21 cellular contexts compared by ENCODE assay signal in genomic region chr9:126240835-126241234, GRCh38.
"Had no signal": no experiment of that assay in that cellular context is flagged by ENCODE, and none has a peak within 500 bp of the region (broad histone marks: within the 10 kb centered on the region; RNA-seq: fewer than 3 reads in every experiment).

No MANE protein-coding gene starts in this region.

- H3K36me3 Mint-ChIP-seq: brain had no signal

- H3K4me3 Mint-ChIP-seq: activated B cell treated with CpG ODN at 0.5 μM for 24 hours; activated CD4-positive, alpha-beta memory T cell treated with anti-CD3 and anti-CD28 coated beads for 36 hours; activated CD4-positive, alpha-beta T cell treated with anti-CD3 and anti-CD28 coated beads for 36 hours; activated naive CD4-positive, alpha-beta T cell treated with anti-CD3 and anti-CD28 coated beads, Interleukin-2, amount 50 U/mL, for 24 hours; brain; natural killer cell treated with Interleukin-12 subunit alpha and Interleukin-12 subunit beta and Interleukin-15 and Interleukin-18, amount 100 ng/mL, for 72 hours; stimulated activated naive CD8-positive, alpha-beta T cell treated with anti-CD3 and anti-CD28 coated beads, Interleukin-15, amount 100 ng/mL, for 72 hours had no signal

- DNase-seq: activated B cell treated with CpG ODN at 0.5 μM for 24 hours; activated CD4-positive, alpha-beta memory T cell treated with anti-CD3 and anti-CD28 coated beads for 36 hours; activated CD4-positive, alpha-beta T cell treated with anti-CD3 and anti-CD28 coated beads for 36 hours; activated gamma-delta T cell; aorta; caudate nucleus; dorsolateral prefrontal cortex; esophagus squamous epithelium; gastrocnemius medialis; hippocampal formation; left ventricle myocardium superior; mammary epithelial cell; midbrain; ovary; stimulated activated CD4-positive, alpha-beta T cell treated with anti-CD3 and anti-CD28 coated beads, Interleukin-4, amount 100 ng/mL, for 1 hour; stimulated activated naive CD8-positive, alpha-beta T cell treated with anti-CD3 and anti-CD28 coated beads, Interleukin-15, amount 100 ng/mL, for 72 hours; T1000; tibial artery had no signal

- ATAC-seq: activated CD4-positive, alpha-beta T cell treated with anti-CD3 and anti-CD28 coated beads for 36 hours; gastrocnemius medialis; left ventricle myocardium superior; natural killer cell treated with Interleukin-12 subunit alpha and Interleukin-12 subunit beta and Interleukin-15 and Interleukin-18, amount 100 ng/mL, for 72 hours; stimulated activated naive CD8-positive, alpha-beta T cell treated with anti-CD3 and anti-CD28 coated beads, Interleukin-15, amount 100 ng/mL, for 72 hours had no signal

- H3K27ac Mint-ChIP-seq: activated B cell treated with CpG ODN at 0.5 μM for 24 hours; activated CD4-positive, alpha-beta memory T cell treated with anti-CD3 and anti-CD28 coated beads for 36 hours; activated CD4-positive, alpha-beta T cell treated with anti-CD3 and anti-CD28 coated beads for 36 hours; activated naive CD4-positive, alpha-beta T cell treated with anti-CD3 and anti-CD28 coated beads, Interleukin-2, amount 50 U/mL, for 24 hours; brain; natural killer cell treated with Interleukin-12 subunit alpha and Interleukin-12 subunit beta and Interleukin-15 and Interleukin-18, amount 100 ng/mL, for 72 hours had no signal

- H3K4me1 Mint-ChIP-seq: activated CD4-positive, alpha-beta T cell treated with anti-CD3 and anti-CD28 coated beads for 36 hours; activated naive CD4-positive, alpha-beta T cell treated with anti-CD3 and anti-CD28 coated beads, Interleukin-2, amount 50 U/mL, for 24 hours; brain; stimulated activated naive CD8-positive, alpha-beta T cell treated with anti-CD3 and anti-CD28 coated beads, Interleukin-15, amount 100 ng/mL, for 72 hours had no signal
